8 cellular contexts compared by ENCODE assay signal in genomic region chr4:83034630-83035494, GRCh38. TPM values are rescaled to one million over a fixed set of nuclear protein-coding genes. Genes with fewer than 3 reads are reported as not detected.
DNase-seq lines count a peak whose midpoint lies in the region; ATAC-seq and TF ChIP-seq lines count a peak whose summit lies in the region.

TSS of gene COPS4 (plus strand) at chr4:83035183. CDS start at chr4:83035225, 42 bp downstream.

- H3K4me3 ChIP-seq in BLaER1 treated with 17β-estradiol and CSF1 and Interleukin-3, amounts not matched to agents 10 nM and 100 nM: peak within 1 kb of the TSS; percentile 64 to 92 (median 82)
- H3K4me3 ChIP-seq in colonic mucosa: peak within 1 kb of the TSS; percentile 46

- peak within 1 kb of the TSS; percentile 77 to 96 (median 91) for H3K4me2 ChIP-seq in BLaER1 treated with 17β-estradiol and CSF1 and Interleukin-3, amounts not matched to agents 10 nM and 100 nM

- H3K4me1 Mint-ChIP-seq in activated CD4-positive, alpha-beta T cell treated with anti-CD3 and anti-CD28 coated beads, Interleukin-2, amount 10 ng/mL, durations not matched to agents 24 days and 14 days: peaks cover 16% of the 10 kb centered on the region

- peaks cover 0 to 28% (median 5%) of the 10 kb centered on the region in 11 experiments; a peak in 7 of 22 replicates for H4K20me1 ChIP-seq in BLaER1 treated with 17β-estradiol and CSF1 and Interleukin-3, amounts not matched to agents 10 nM and 100 nM

- H3K4me3 Mint-ChIP-seq in activated CD4-positive, alpha-beta T cell treated with anti-CD3 and anti-CD28 coated beads, Interleukin-2, amount 10 ng/mL, durations not matched to agents 24 days and 14 days: peak within 1 kb of the TSS; percentile 90

- ATAC-seq in GM19328 (IDR thresholded peaks at IDR 0.05; ENCODE audit: unreplicated experiment) (peak; percentile 99), HG03520 (IDR thresholded peaks at IDR 0.05; ENCODE audit: unreplicated experiment) (peak; percentile 96)

- H3K36me3 ChIP-seq in BLaER1 treated with 17β-estradiol and CSF1 and Interleukin-3, amounts not matched to agents 10 nM and 100 nM: peaks cover 0 to 9% (median 0%) of the 10 kb centered on the region in 11 experiments; a peak in 4 of 22 replicates
- no peaks in the 10 kb centered on the region for H3K36me3 ChIP-seq in colonic mucosa

- H3K27me3 ChIP-seq in BLaER1 treated with 17β-estradiol and CSF1 and Interleukin-3, amounts not matched to agents 10 nM and 100 nM: no peaks in the 10 kb centered on the region
- H3K27me3 ChIP-seq in colonic mucosa: no peaks in the 10 kb centered on the region

- H3K9me3 ChIP-seq in BLaER1 treated with 17β-estradiol and CSF1 and Interleukin-3, amounts not matched to agents 10 nM and 100 nM (replicated peaks in 1 of 11): no peaks in the 10 kb centered on the region
- H3K9me3 ChIP-seq in colonic mucosa: no peaks in the 10 kb centered on the region

- H3K9me3 Mint-ChIP-seq in activated CD4-positive, alpha-beta T cell treated with anti-CD3 and anti-CD28 coated beads, Interleukin-2, amount 10 ng/mL, durations not matched to agents 24 days and 14 days: no peaks in the 10 kb centered on the region

- peak within 1 kb of the TSS; percentile 78 to 91 (median 88) for H3K27ac ChIP-seq in BLaER1 treated with 17β-estradiol and CSF1 and Interleukin-3, amounts not matched to agents 10 nM and 100 nM
- peak within 1 kb of the TSS; percentile 91 for H3K27ac ChIP-seq in colonic mucosa

- peaks cover 15 to 24% (median 19%) of the 10 kb centered on the region in 10 experiments for H3K4me1 ChIP-seq in BLaER1 treated with 17β-estradiol and CSF1 and Interleukin-3, amounts not matched to agents 10 nM and 100 nM
- H3K4me1 ChIP-seq in colonic mucosa: no peaks in the 10 kb centered on the region

- H3K27me3 Mint-ChIP-seq in activated CD4-positive, alpha-beta T cell treated with anti-CD3 and anti-CD28 coated beads, Interleukin-2, amount 10 ng/mL, durations not matched to agents 24 days and 14 days: peaks cover 6% of the 10 kb centered on the region

- intact Hi-C loops in activated CD4-positive, alpha-beta T cell treated with anti-CD3 and anti-CD28 coated beads, Interleukin-2, amount 10 ng/mL, durations not matched to agents 24 days and 14 days (cut with micrococcal nuclease): loop anchor here (1.0 to 10.0 kb wide), 10 partner anchors 22 to 750 kb away; partner anchors contain the start of genes ABRAXAS1, COQ2, HELQ and SEC31A
- intact Hi-C loops in colonic mucosa (cut with DNase I): no loop called here

- H3K27ac Mint-ChIP-seq in activated CD4-positive, alpha-beta T cell treated with anti-CD3 and anti-CD28 coated beads, Interleukin-2, amount 10 ng/mL, durations not matched to agents 24 days and 14 days: peak within 1 kb of the TSS; percentile 98

- peak; percentile 97 for DNase-seq in NCI-H526 treated with DMSO at 0.1 percent for 48 hours (lab: John Stamatoyannopoulos, UW)
- DNase-seq in activated CD4-positive, alpha-beta T cell treated with anti-CD3 and anti-CD28 coated beads, Interleukin-2, amount 10 ng/mL, durations not matched to agents 24 days and 14 days: peak; percentile 98
- DNase-seq in colonic mucosa: peak; percentile 97
- DNase-seq in kidney tubule cell (ENCODE audit: low spot score): peak; percentile 100
- peak; percentile 78 to 92 (median 82) for DNase-seq in stimulated activated CD4-positive, alpha-beta T cell treated with anti-CD3 and anti-CD28 coated beads, Interleukin-1b, Interleukin-23, amount 100 ng/mL, for 24 hours (ENCODE audit: low read depth in 4 of 4, low spot score in 1 of 4)

- peaks cover 5% of the 10 kb centered on the region for H3K36me3 Mint-ChIP-seq in activated CD4-positive, alpha-beta T cell treated with anti-CD3 and anti-CD28 coated beads, Interleukin-2, amount 10 ng/mL, durations not matched to agents 24 days and 14 days (ENCODE audit: low read depth)

- peak within 1 kb of the TSS; percentile 84 to 92 (median 87) for H3K9ac ChIP-seq in BLaER1 treated with 17β-estradiol and CSF1 and Interleukin-3, amounts not matched to agents 10 nM and 100 nM
- H3K9ac ChIP-seq in colonic mucosa (ENCODE audit: low read depth in 2 of 2, low read length in 2 of 2): peak within 1 kb of the TSS; percentile 72 to 82

- peak; percentile 21 for TF ChIP-seq CTCF in colonic mucosa (IDR thresholded peaks at IDR 0.05)

RNA-seq across cellular contexts. Expression of gene COPS4, which starts in this region (rescaled TPM):
- total RNA-seq in activated CD4-positive, alpha-beta T cell treated with anti-CD3 and anti-CD28 coated beads, Interleukin-2, amount 10 ng/mL, durations not matched to agents 24 days and 14 days: 36.5 and 37.5 TPM in 2 replicates
- total RNA-seq in colonic mucosa: 10 to 100 TPM; 25.2 to 28.8 TPM

Comparison
In these comparisons a context has a peak if more than half of its experiments do, and no peak if none do; other contexts are left out.
1. Peak in every context shown above with its lines: DNase-seq, ATAC-seq, H3K4me3 ChIP-seq and H3K27ac ChIP-seq.